8 cellular contexts compared by ENCODE assay signal in genomic region chr16:57918444-57918843, GRCh38. TPM values are rescaled to one million over a fixed set of nuclear protein-coding genes. Genes with fewer than 3 reads are reported as not detected.
"Had no signal": no experiment of that assay in that cellular context is flagged by ENCODE, and none has a peak within 500 bp of the region (broad histone marks: within the 10 kb centered on the region; RNA-seq: fewer than 3 reads in every experiment).

No MANE protein-coding gene starts in this region.

- DNase-seq: IMR-90, KBM-7, KG1 had no signal

- H3K27ac ChIP-seq: HL-60, KMS-11 had no signal

- FAIRE-seq: HTR-8/SVneo had no signal

- H3K9ac ChIP-seq: KMS-11 had no signal

- H3K4me2 ChIP-seq: KMS-11 had no signal

RNA-seq across cellular contexts. Expression of gene CNGB1, which starts 52.5 kb away (rescaled TPM):
- total RNA-seq: HT-29, IMR-90 had no signal
- polyA plus RNA-seq: IgD-negative memory B cell, IMR-90 had no signal
